14 cellular contexts compared by ENCODE assay signal in genomic region chr3:82790307-82791097, GRCh38.
DNase-seq lines count a peak whose midpoint lies in the region; ATAC-seq and TF ChIP-seq lines count a peak whose summit lies in the region.
"Had no signal": no experiment of that assay in that cellular context is flagged by ENCODE, and none has a peak within 500 bp of the region (broad histone marks: within the 10 kb centered on the region; RNA-seq: fewer than 3 reads in every experiment).

No MANE protein-coding gene starts in this region.

- CTCF ChIA-PET in activated CD8-positive, alpha-beta T cell treated with anti-CD3 and anti-CD28 coated beads, Interleukin-2, amount 10 ng/mL, durations not matched to agents 7 days and 5 days (lab: Charles Lee), result no interaction called here

- 74 to 82% (median 78%) methylated on average over 13 of the region's 13 CpGs for WGBS in spleen, 5 donors

- ATAC-seq in GM21447 (IDR thresholded peaks at IDR 0.05; ENCODE audit: unreplicated experiment), result no peak
- no peak for ATAC-seq in activated CD8-positive, alpha-beta T cell treated with anti-CD3 and anti-CD28 coated beads, Interleukin-2, amount 10 ng/mL, durations not matched to agents 7 days and 5 days
- ATAC-seq: A549; CD8-positive, alpha-beta T cell; GM23338 had no signal

- no peaks in the 10 kb centered on the region for H3F3A ChIP-seq in SU-DHL-6 (ENCODE audit: insufficient read depth)

- H3K27ac ChIP-seq in SU-DHL-6 (ENCODE audit: low read depth, low read length), result no peak overlapping the region
- no peak overlapping the region for H3K27ac ChIP-seq in spleen
- H3K27ac ChIP-seq: A549, HL-60 had no signal

- H3K36me3 ChIP-seq in SU-DHL-6 (ENCODE audit: low read length) (no peaks in the 10 kb centered on the region), spleen (no peaks in the 10 kb centered on the region)

- H3K9ac ChIP-seq in SU-DHL-6 (ENCODE audit: low read length), result no peak overlapping the region

- H3K4me3 ChIP-seq in SU-DHL-6 (ENCODE audit: insufficient read depth, low read length, poor library complexity, severe bottlenecking) (no peak overlapping the region), spleen (no peak overlapping the region)
- H3K4me3 ChIP-seq: A549, GM23338 had no signal

- intact Hi-C loops in spleen (cut with DNase I; ENCODE audit: low total_unique reads), result no loop called here

- H3K4me3 Mint-ChIP-seq in activated CD8-positive, alpha-beta T cell treated with anti-CD3 and anti-CD28 coated beads, Interleukin-2, amount 10 ng/mL, durations not matched to agents 7 days and 5 days, result no peak overlapping the region
- H3K4me3 Mint-ChIP-seq: CD14-positive monocyte; CD8-positive, alpha-beta T cell; GM23338 had no signal

- H3K4me1 Mint-ChIP-seq in activated CD8-positive, alpha-beta T cell treated with anti-CD3 and anti-CD28 coated beads, Interleukin-2, amount 10 ng/mL, durations not matched to agents 7 days and 5 days (ENCODE audit: low read depth), result no peaks in the 10 kb centered on the region
- H3K4me1 Mint-ChIP-seq: CD14-positive monocyte, GM23338 had no signal

- DNase-seq in islet precursor cell, result peak; percentile 45
- peak; percentile 66 for DNase-seq in spleen
- DNase-seq in activated CD8-positive, alpha-beta T cell treated with anti-CD3 and anti-CD28 coated beads, Interleukin-2, amount 10 ng/mL, durations not matched to agents 7 days and 5 days, result no peak
- no peak for DNase-seq in NCI-H187 treated with DMSO at 0.1 percent for 48 hours (lab: John Stamatoyannopoulos, UW)
- DNase-seq: CD8-positive, alpha-beta T cell; COR-L47; GF-D8; H7 had no signal

- no peaks in the 10 kb centered on the region for H4K20me1 ChIP-seq in SU-DHL-6 (ENCODE audit: low read depth, low read length)

- H3K9me2 ChIP-seq in SU-DHL-6 (replicated peaks; ENCODE audit: insufficient read depth, low read length), result no peaks in the 10 kb centered on the region

- H3K79me2 ChIP-seq in SU-DHL-6 (ENCODE audit: insufficient read depth, low read length), result no peaks in the 10 kb centered on the region

- no peaks in the 10 kb centered on the region for H3K36me3 Mint-ChIP-seq in activated CD8-positive, alpha-beta T cell treated with anti-CD3 and anti-CD28 coated beads, Interleukin-2, amount 10 ng/mL, durations not matched to agents 7 days and 5 days (ENCODE audit: low read depth)
- H3K36me3 Mint-ChIP-seq: CD14-positive monocyte; CD8-positive, alpha-beta T cell had no signal

- no peak overlapping the region for H3K27ac Mint-ChIP-seq in activated CD8-positive, alpha-beta T cell treated with anti-CD3 and anti-CD28 coated beads, Interleukin-2, amount 10 ng/mL, durations not matched to agents 7 days and 5 days
- H3K27ac Mint-ChIP-seq: CD14-positive monocyte; CD8-positive, alpha-beta T cell; GM23338 had no signal

- H3K27me3 ChIP-seq in SU-DHL-6 (ENCODE audit: low read length), result no peaks in the 10 kb centered on the region
- H3K27me3 ChIP-seq in spleen (replicated peaks in 1 of 7), result no peaks in the 10 kb centered on the region

- H3K9me3 Mint-ChIP-seq in activated CD8-positive, alpha-beta T cell treated with anti-CD3 and anti-CD28 coated beads, Interleukin-2, amount 10 ng/mL, durations not matched to agents 7 days and 5 days (ENCODE audit: insufficient read depth), result peaks cover 6% of the 10 kb centered on the region

- POLR2A ChIA-PET in activated CD8-positive, alpha-beta T cell treated with anti-CD3 and anti-CD28 coated beads, Interleukin-2, amount 10 ng/mL, durations not matched to agents 7 days and 5 days (lab: Charles Lee), result no interaction called here

- H3K27me3 Mint-ChIP-seq in activated CD8-positive, alpha-beta T cell treated with anti-CD3 and anti-CD28 coated beads, Interleukin-2, amount 10 ng/mL, durations not matched to agents 7 days and 5 days (ENCODE audit: low read depth), result no peaks in the 10 kb centered on the region

- TF ChIP-seq CTCF in SU-DHL-6 (IDR thresholded peaks at IDR 0.05; ENCODE audit: insufficient read depth, low read length, poor library complexity, severe bottlenecking), result no peak
- TF ChIP-seq CTCF in spleen (IDR thresholded peaks at IDR 0.05 in 8 of 11, conservative IDR thresholded peaks at IDR 0.05 in 3 of 11), result no peak

- no peak for TF ChIP-seq POLR2A in spleen (IDR thresholded peaks at IDR 0.05)

- H3K9me3 ChIP-seq in SU-DHL-6 (ENCODE audit: insufficient read depth, low read length) (peaks cover 18% of the 10 kb centered on the region; the same call in 1 of the 2 replicates), spleen (peaks cover 0 to 17% (median 4%) of the 10 kb centered on the region in 8 donors)
- H3K9me3 ChIP-seq: A549 had no signal

- H3K4me2 ChIP-seq in SU-DHL-6 (ENCODE audit: low read depth, low read length, poor library complexity, severe bottlenecking), result no peak overlapping the region
- H3K4me2 ChIP-seq: A549, GM23338 had no signal

- peak overlapping the region; percentile 13 for H2AFZ ChIP-seq in SU-DHL-6 (ENCODE audit: low read depth, low read length, severe bottlenecking)
- H2AFZ ChIP-seq: GM23338 had no signal

- H3K4me1 ChIP-seq in spleen, result no peaks in the 10 kb centered on the region
- H3K4me1 ChIP-seq: A549 had no signal

Comparison
In these comparisons a context has a peak if more than half of its experiments do, and no peak if none do; other contexts are left out.
1. DNase-seq: peak in islet precursor cell (single experiment) and spleen (single experiment); none in activated CD8-positive, alpha-beta T cell treated with anti-CD3 and anti-CD28 coated beads, Interleukin-2, amount 10 ng/mL, durations not matched to agents 7 days and 5 days (single experiment) and NCI-H187 treated with DMSO at 0.1 percent for 48 hours (single experiment).